8 cellular contexts compared by ENCODE assay signal in the genomic region with DNA sequence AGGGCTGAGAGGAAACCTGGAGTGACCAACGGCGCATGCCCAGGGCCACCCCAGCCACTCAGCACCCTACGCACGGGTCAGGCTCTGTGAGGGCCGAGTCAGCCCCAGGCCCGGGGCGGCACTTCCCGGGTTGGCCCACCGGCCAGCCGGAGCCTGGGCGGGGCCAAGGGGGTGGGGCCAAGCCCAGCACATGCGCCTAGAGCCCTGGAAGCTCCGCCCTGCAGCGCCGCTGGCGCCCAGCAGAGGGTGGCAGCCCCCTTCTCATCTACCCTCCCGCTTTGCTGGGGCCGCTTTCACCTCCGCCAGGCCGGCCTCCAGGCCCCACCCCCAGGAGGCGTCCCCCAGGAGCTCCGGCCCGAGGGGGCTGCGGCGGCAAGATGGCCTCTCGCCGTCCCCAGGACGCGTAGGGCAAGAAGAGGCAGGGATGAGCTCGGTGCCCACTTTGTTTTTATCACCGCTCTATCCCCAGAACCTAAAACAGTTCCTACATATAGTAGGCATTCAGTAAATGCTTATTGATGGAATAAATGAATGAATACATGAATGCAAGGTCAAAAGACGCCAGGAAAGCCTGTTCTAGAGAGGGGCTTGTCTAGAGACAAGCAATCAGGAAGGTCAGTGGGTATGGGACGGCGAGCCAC. TPM values are rescaled to one million over a fixed set of nuclear protein-coding genes. Genes with fewer than 3 reads are reported as not detected.
DNase-seq lines count a peak whose midpoint lies in the region; ATAC-seq and TF ChIP-seq lines count a peak whose summit lies in the region.

No MANE protein-coding gene starts in this region.

- peak; percentile 98 for TF ChIP-seq CTCF in CD4-positive, alpha-beta T cell (IDR thresholded peaks at IDR 0.05)
- peak; percentile 93 for TF ChIP-seq CTCF in activated CD8-positive, alpha-beta T cell treated with anti-CD3 and anti-CD28 coated beads for 36 hours (IDR thresholded peaks at IDR 0.05)

- no peaks in the 10 kb centered on the region for H3K36me3 ChIP-seq in ectodermal cell (ENCODE audit: control insufficient read depth, insufficient read depth, low read length)

- peaks cover 20% of the 10 kb centered on the region for H3K4me1 ChIP-seq in ectodermal cell (ENCODE audit: control insufficient read depth, insufficient read depth, low read length)

- peaks cover 43% of the 10 kb centered on the region for H3K4me1 Mint-ChIP-seq in CD4-positive, alpha-beta T cell (ENCODE audit: low read depth)
- peaks cover 54% of the 10 kb centered on the region for H3K4me1 Mint-ChIP-seq in activated CD8-positive, alpha-beta T cell treated with anti-CD3 and anti-CD28 coated beads for 36 hours (ENCODE audit: low read depth)

- CTCF ChIA-PET in CD4-positive, alpha-beta T cell (lab: Charles Lee): interaction anchor here (0.6 to 6.9 kb wide), 30 partner anchors 9 to 235 kb away, joined by 3 to 216 read pairs (median 5); partner anchors contain the start of genes MYO18A and NUFIP2
- CTCF ChIA-PET in activated CD8-positive, alpha-beta T cell treated with anti-CD3 and anti-CD28 coated beads for 36 hours (lab: Charles Lee): interaction anchor here (0.6 to 27.4 kb wide), 35 partner anchors 8 to 468 kb away, joined by 3 to 609 read pairs (median 7); partner anchors contain the start of genes MYO18A and NUFIP2

- H3K4me3 ChIP-seq in ectodermal cell (ENCODE audit: insufficient read depth, low read depth, low read length): peak overlapping the region; percentile 22

- H3K4me3 Mint-ChIP-seq in CD4-positive, alpha-beta T cell: peak overlapping the region; percentile 78
- H3K4me3 Mint-ChIP-seq in activated CD8-positive, alpha-beta T cell treated with anti-CD3 and anti-CD28 coated beads for 36 hours: peak overlapping the region; percentile 72

- peak overlapping the region; percentile 67 for H3K27ac Mint-ChIP-seq in CD4-positive, alpha-beta T cell
- H3K27ac Mint-ChIP-seq in activated CD8-positive, alpha-beta T cell treated with anti-CD3 and anti-CD28 coated beads for 36 hours: peak overlapping the region; percentile 87

- H3K27me3 Mint-ChIP-seq in CD4-positive, alpha-beta T cell: no peaks in the 10 kb centered on the region
- no peaks in the 10 kb centered on the region for H3K27me3 Mint-ChIP-seq in activated CD8-positive, alpha-beta T cell treated with anti-CD3 and anti-CD28 coated beads for 36 hours

- DNase-seq in CD4-positive, alpha-beta T cell: peak; percentile 82 to 94 (median 86)
- DNase-seq in NCI-H82 (lab: John Stamatoyannopoulos, UW) (peak; percentile 99), lung microvascular endothelial cell (ENCODE audit: low read depth in 2 of 2) (peak; percentile 92 to 96)
- DNase-seq in activated CD8-positive, alpha-beta T cell treated with anti-CD3 and anti-CD28 coated beads for 36 hours: peak; percentile 97
- peak; percentile 83 to 89 (median 84) for DNase-seq in stimulated activated CD4-positive, alpha-beta T cell treated with anti-CD3 and anti-CD28 coated beads, TNF-alpha, amount 100 ng/mL, for 4 hours (ENCODE audit: low read depth in 3 of 3)

- H3K9me3 Mint-ChIP-seq in CD4-positive, alpha-beta T cell: no peaks in the 10 kb centered on the region
- H3K9me3 Mint-ChIP-seq in activated CD8-positive, alpha-beta T cell treated with anti-CD3 and anti-CD28 coated beads for 36 hours: no peaks in the 10 kb centered on the region

- ATAC-seq in CD4-positive, alpha-beta T cell (ENCODE audit: poor library complexity): peak; percentile 92
- ATAC-seq in GM19372 (IDR thresholded peaks at IDR 0.05; ENCODE audit: low read depth, unreplicated experiment): peak; percentile 88
- ATAC-seq in HG03521 (IDR thresholded peaks at IDR 0.05; ENCODE audit: unreplicated experiment): peak; percentile 91
- peak; percentile 97 for ATAC-seq in activated CD8-positive, alpha-beta T cell treated with anti-CD3 and anti-CD28 coated beads for 36 hours

- peak overlapping the region; percentile 60 for H3K27ac ChIP-seq in CD4-positive, alpha-beta T cell (ENCODE audit: low read depth, low read length)
- H3K27ac ChIP-seq in ectodermal cell (ENCODE audit: insufficient read depth, low read depth, low read length, poor library complexity, severe bottlenecking): no peak overlapping the region

- no peaks in the 10 kb centered on the region for H3K9me3 ChIP-seq in CD4-positive, alpha-beta T cell (ENCODE audit: control insufficient read depth, low read length)
- no peaks in the 10 kb centered on the region for H3K9me3 ChIP-seq in ectodermal cell (ENCODE audit: control insufficient read depth, low read length)

- no peaks in the 10 kb centered on the region for H3K27me3 ChIP-seq in CD4-positive, alpha-beta T cell (ENCODE audit: control insufficient read depth, insufficient read depth, low read length)
- no peaks in the 10 kb centered on the region for H3K27me3 ChIP-seq in ectodermal cell (ENCODE audit: control insufficient read depth, insufficient read depth, low read length, poor library complexity, severe bottlenecking)

- no peaks in the 10 kb centered on the region for H3K36me3 Mint-ChIP-seq in CD4-positive, alpha-beta T cell (ENCODE audit: low read depth)
- H3K36me3 Mint-ChIP-seq in activated CD8-positive, alpha-beta T cell treated with anti-CD3 and anti-CD28 coated beads for 36 hours (ENCODE audit: low read depth): no peaks in the 10 kb centered on the region

- 6 to 8% methylated on average over 33 to 34 of the region's 34 CpGs for WGBS in ectodermal cell, 2 experiments

- intact Hi-C loops in CD4-positive, alpha-beta T cell (cut with DNase I, micrococcal nuclease): loop anchor here (1.0 to 5.0 kb wide), 5 partner anchors 31 to 388 kb away; partner anchors contain the start of gene MYO18A (in 2 of the 2)
- intact Hi-C loops in activated CD8-positive, alpha-beta T cell treated with anti-CD3 and anti-CD28 coated beads for 36 hours (cut with micrococcal nuclease): loop anchor here (2.0 to 5.0 kb wide), 3 partner anchors 33 to 143 kb away; partner anchors contain the start of genes MYO18A and NUFIP2

- POLR2A ChIA-PET in CD4-positive, alpha-beta T cell (lab: Charles Lee): interaction anchor here (0.9 to 3.9 kb wide), 11 partner anchors 10 to 221 kb away, joined by 3 to 36 read pairs (median 5); partner anchors contain the start of genes MYO18A, NUFIP2 and PHF12
- POLR2A ChIA-PET in activated CD8-positive, alpha-beta T cell treated with anti-CD3 and anti-CD28 coated beads for 36 hours (lab: Charles Lee): interaction anchor here (1.1 to 6.7 kb wide), 8 partner anchors 9 to 247 kb away, joined by 3 to 65 read pairs (median 4); partner anchors contain the start of genes MYO18A and NUFIP2

RNA-seq across cellular contexts. Expression of gene MYO18A, which starts 31.3 kb away (rescaled TPM):
- 10 to 100 TPM; 87.0 to 90.1 TPM for total RNA-seq in CD4-positive, alpha-beta T cell
- total RNA-seq in activated CD8-positive, alpha-beta T cell treated with anti-CD3 and anti-CD28 coated beads for 36 hours: 10 to 100 TPM; 27.5 to 29.4 TPM
- polyA plus RNA-seq in ectodermal cell (2013, experiment 1 of 4): 33.1 TPM
- 37.6 TPM for polyA plus RNA-seq in ectodermal cell (2013, experiment 2 of 4)
- 25.2 TPM for polyA plus RNA-seq in ectodermal cell (2013, experiment 3 of 4)
- polyA plus RNA-seq in ectodermal cell (2013, experiment 4 of 4): 25.3 TPM
- 22.4 and 26.2 TPM in 2 replicates for total RNA-seq in lung microvascular endothelial cell
